In the genomic region with DNA sequence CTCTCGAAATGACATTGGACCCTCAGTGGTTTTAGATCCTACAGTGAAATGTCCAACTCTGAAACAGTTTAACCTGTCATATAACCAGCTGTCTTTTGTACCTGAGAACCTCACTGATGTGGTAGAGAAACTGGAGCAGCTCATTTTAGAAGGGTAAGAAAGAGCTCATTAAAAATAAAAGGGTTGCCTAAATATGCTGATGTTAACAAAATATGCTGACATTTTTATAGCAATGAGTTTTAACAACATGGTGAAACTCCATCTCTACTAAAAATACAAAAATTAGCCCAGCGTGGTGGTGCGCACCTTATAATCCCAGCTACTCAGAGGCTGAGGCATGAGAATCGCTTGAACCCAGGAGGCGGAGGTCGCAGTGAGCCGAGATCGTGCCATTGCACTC, we compare ENCODE assay signal across 27 cellular contexts.
"Had no signal": no experiment of that assay in that cellular context is flagged by ENCODE, and none has a peak within 500 bp of the region (broad histone marks: within the 10 kb centered on the region; RNA-seq: fewer than 3 reads in every experiment).

No MANE protein-coding gene starts in this region.

- H3K27ac Mint-ChIP-seq: dendritic cell treated with granulocyte-macrophage colony-stimulating factor and Interleukin-4, amounts not matched to agents 40 ng/mL and 50 ng/mL, for 4 days; effector memory CD8-positive, alpha-beta T cell; endodermal cell; naive thymus-derived CD4-positive, alpha-beta T cell had no signal

- H3K4me1 Mint-ChIP-seq: naive thymus-derived CD4-positive, alpha-beta T cell had no signal

- FAIRE-seq: endometrium, islet of Langerhans, keratinocyte had no signal

- H3K27me3 Mint-ChIP-seq: dendritic cell treated with granulocyte-macrophage colony-stimulating factor and Interleukin-4, amounts not matched to agents 40 ng/mL and 50 ng/mL, for 4 days; effector memory CD8-positive, alpha-beta T cell; naive thymus-derived CD4-positive, alpha-beta T cell had no signal

- H3K4me3 Mint-ChIP-seq: dendritic cell treated with granulocyte-macrophage colony-stimulating factor and Interleukin-4, amounts not matched to agents 40 ng/mL and 50 ng/mL, for 4 days; effector memory CD8-positive, alpha-beta T cell; endodermal cell; naive thymus-derived CD4-positive, alpha-beta T cell had no signal

- H3K27ac ChIP-seq: colonic mucosa, epithelial cell of prostate, esophagus squamous epithelium, gastrocnemius medialis, heart right ventricle, left lung, lower lobe of right lung had no signal

- H3K9me3 ChIP-seq: colonic mucosa, esophagus squamous epithelium, gastrocnemius medialis, heart right ventricle, left lung, lower lobe of right lung had no signal

- H3K4me3 ChIP-seq: colonic mucosa, esophagus squamous epithelium, gastrocnemius medialis, heart right ventricle, left lung, lower lobe of right lung had no signal

- DNase-seq: colonic mucosa; cortex of kidney; effector CD8-positive, alpha-beta T cell; effector memory CD8-positive, alpha-beta T cell; endodermal cell; erythroblast; esophagus squamous epithelium; foreskin fibroblast; foreskin melanocyte; gastrocnemius medialis; glutamatergic neuron; head of caudate nucleus; heart right ventricle; hippocampal formation; left cardiac atrium; left lung; left ventricle myocardium superior; lower lobe of right lung; mesendoderm; midbrain; naive thymus-derived CD4-positive, alpha-beta T cell had no signal

- H3K36me3 ChIP-seq: colonic mucosa had no signal

- H3K4me1 ChIP-seq: colonic mucosa, esophagus squamous epithelium, gastrocnemius medialis, heart right ventricle, left lung, lower lobe of right lung had no signal

- H3K27me3 ChIP-seq: colonic mucosa, esophagus squamous epithelium, gastrocnemius medialis, heart right ventricle, left lung had no signal

- H3K36me3 Mint-ChIP-seq: naive thymus-derived CD4-positive, alpha-beta T cell had no signal

- ATAC-seq: effector memory CD8-positive, alpha-beta T cell; esophagus mucosa; gastrocnemius medialis; heart right ventricle; left cardiac atrium; left lung; left ventricle myocardium superior; lower lobe of right lung; naive thymus-derived CD4-positive, alpha-beta T cell had no signal

- H3K9me3 Mint-ChIP-seq: dendritic cell treated with granulocyte-macrophage colony-stimulating factor and Interleukin-4, amounts not matched to agents 40 ng/mL and 50 ng/mL, for 4 days; effector memory CD8-positive, alpha-beta T cell; endodermal cell had no signal
